9 cellular contexts compared by ENCODE assay signal in the genomic region with DNA sequence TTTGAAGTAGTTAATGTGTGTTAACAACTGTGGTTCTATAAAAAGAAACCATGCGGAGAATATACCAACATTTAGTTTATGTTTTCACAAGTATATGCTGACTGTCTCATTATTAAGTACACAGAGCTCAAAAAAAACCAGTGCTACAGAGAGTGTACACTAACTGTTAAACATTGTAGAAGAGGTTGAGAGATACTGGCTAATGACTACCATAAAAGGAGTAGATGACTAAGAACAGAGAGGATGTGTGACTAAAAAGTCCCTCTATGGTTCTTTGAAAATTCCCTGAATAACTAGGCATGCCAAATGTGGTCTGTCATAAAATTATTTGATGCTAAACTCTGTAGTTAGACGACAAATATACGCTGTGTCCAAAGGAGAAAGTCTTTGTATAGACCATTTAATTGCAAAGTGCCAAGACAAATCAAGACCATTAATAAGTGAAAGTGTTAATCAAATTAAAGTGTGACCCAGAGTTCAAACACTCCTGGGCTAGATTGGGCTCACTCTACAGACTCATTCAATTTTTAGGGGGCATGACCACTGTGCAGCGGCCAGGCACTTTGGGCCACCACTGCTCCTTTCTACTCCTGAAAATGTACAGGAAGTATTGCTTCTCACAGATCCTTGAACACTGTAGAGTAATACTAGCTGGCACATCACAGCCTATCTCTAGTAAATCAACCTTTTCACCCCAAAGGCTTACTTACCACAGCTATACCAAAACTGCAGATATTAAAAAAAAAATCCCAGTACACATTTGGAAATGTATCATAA. TPM values are rescaled to one million over a fixed set of nuclear protein-coding genes. Genes with fewer than 3 reads are reported as not detected.
DNase-seq lines count a peak whose midpoint lies in the region; ATAC-seq and TF ChIP-seq lines count a peak whose summit lies in the region.
"Had no signal": no experiment of that assay in that cellular context is flagged by ENCODE, and none has a peak within 500 bp of the region (broad histone marks: within the 10 kb centered on the region; RNA-seq: fewer than 3 reads in every experiment).

No MANE protein-coding gene starts in this region.

- no peaks in the 10 kb centered on the region for H3K9me3 ChIP-seq in esophagus squamous epithelium

- no peaks in the 10 kb centered on the region for H3K36me3 ChIP-seq in esophagus squamous epithelium

- peak overlapping the region in 1 of 2 donors; percentile 18 for H3K4me3 Mint-ChIP-seq in stimulated activated naive B cell treated with anti-CD40 and anti-IgM and Interleukin-4, amounts not matched to agents 10 μg/mL and 1 μg/mL and 100 μg/mL, for 72 hours
- H3K4me3 Mint-ChIP-seq: neural crest cell had no signal

- WGBS in esophagus squamous epithelium, 2 donors, result 52 to 54% methylated on average over 4 of the region's 4 CpGs

- no peak overlapping the region for H3K27ac ChIP-seq in esophagus squamous epithelium

- peaks cover 0 to 19% (median 0%) of the 10 kb centered on the region in 3 donors for H3K4me1 ChIP-seq in esophagus squamous epithelium

- no peak for TF ChIP-seq CTCF in cardiac fibroblast (IDR thresholded peaks at IDR 0.05; ENCODE audit: low read depth, low read length)
- no peak for TF ChIP-seq CTCF in esophagus squamous epithelium (IDR thresholded peaks at IDR 0.05)

- DNase-seq in EL, result peak; percentile 90
- DNase-seq in cardiac fibroblast (ENCODE audit: low read depth in 2 of 2), result peak; percentile 58 to 95
- DNase-seq in stimulated activated naive B cell treated with anti-CD40 and anti-IgM and Interleukin-4, amounts not matched to agents 10 μg/mL and 1 μg/mL and 100 μg/mL, for 72 hours, result no peak
- DNase-seq in NCI-H2171 (lab: John Stamatoyannopoulos, UW), result no peak
- DNase-seq in esophagus squamous epithelium (lab: John Stamatoyannopoulos, UW), result no peak
- no peak for DNase-seq in DMS79 (lab: John Stamatoyannopoulos, UW)

- H3K27me3 ChIP-seq in esophagus squamous epithelium, result no peaks in the 10 kb centered on the region

- no peaks in the 10 kb centered on the region for H3K27me3 Mint-ChIP-seq in stimulated activated naive B cell treated with anti-CD40 and anti-IgM and Interleukin-4, amounts not matched to agents 10 μg/mL and 1 μg/mL and 100 μg/mL, for 72 hours

- H3K9me3 Mint-ChIP-seq in stimulated activated naive B cell treated with anti-CD40 and anti-IgM and Interleukin-4, amounts not matched to agents 10 μg/mL and 1 μg/mL and 100 μg/mL, for 72 hours, result peaks cover 0 to 4% of the 10 kb centered on the region in 2 donors
- H3K9me3 Mint-ChIP-seq: neural crest cell had no signal

- peak overlapping the region; percentile 90 for H3K27ac Mint-ChIP-seq in stimulated activated naive B cell treated with anti-CD40 and anti-IgM and Interleukin-4, amounts not matched to agents 10 μg/mL and 1 μg/mL and 100 μg/mL, for 72 hours

- ATAC-seq in GM21367 (IDR thresholded peaks at IDR 0.05; ENCODE audit: unreplicated experiment) (peak; percentile 83), HG03558 (IDR thresholded peaks at IDR 0.05; ENCODE audit: extremely low read depth, unreplicated experiment) (peak; percentile 69)
- peak; percentile 97 for ATAC-seq in stimulated activated naive B cell treated with anti-CD40 and anti-IgM and Interleukin-4, amounts not matched to agents 10 μg/mL and 1 μg/mL and 100 μg/mL, for 72 hours (replicated peaks)

- intact Hi-C loops in esophagus squamous epithelium (cut with DNase I), result no loop called here

- H3K4me3 ChIP-seq in cardiac fibroblast (replicated peaks in 1 of 2; ENCODE audit: low read depth in 2 of 2, low read length in 2 of 2), result no peak overlapping the region
- H3K4me3 ChIP-seq in esophagus squamous epithelium, result no peak overlapping the region

- H3K4me1 Mint-ChIP-seq in stimulated activated naive B cell treated with anti-CD40 and anti-IgM and Interleukin-4, amounts not matched to agents 10 μg/mL and 1 μg/mL and 100 μg/mL, for 72 hours, result peaks cover 31 to 49% of the 10 kb centered on the region in 2 donors
- H3K4me1 Mint-ChIP-seq: neural crest cell had no signal

- no peak for TF ChIP-seq POLR2A in esophagus squamous epithelium (IDR thresholded peaks at IDR 0.05)

- H3K36me3 Mint-ChIP-seq in stimulated activated naive B cell treated with anti-CD40 and anti-IgM and Interleukin-4, amounts not matched to agents 10 μg/mL and 1 μg/mL and 100 μg/mL, for 72 hours, result peaks cover 5 to 12% of the 10 kb centered on the region in 2 donors

RNA-seq across cellular contexts. Expression of gene SERTAD2, which starts 45.1 kb away (rescaled TPM):
- 10 to 100 TPM; 19.5 to 54.0 (median 20.8) TPM for total RNA-seq in esophagus squamous epithelium

Comparison
In these comparisons a context has a peak if more than half of its experiments do, and no peak if none do; other contexts are left out.
1. DNase-seq: peak in EL (single experiment) and cardiac fibroblast (2 of 2); none in stimulated activated naive B cell treated with anti-CD40 and anti-IgM and Interleukin-4, amounts not matched to agents 10 μg/mL and 1 μg/mL and 100 μg/mL, for 72 hours (single experiment), NCI-H2171 (single experiment), esophagus squamous epithelium (single experiment) and DMS79 (single experiment).
2. Peak in every context shown above with its lines, with median percentiles within 50 percentile points of each other: ATAC-seq.